ENCODE assay signal across 19 cellular contexts in the genomic region with DNA sequence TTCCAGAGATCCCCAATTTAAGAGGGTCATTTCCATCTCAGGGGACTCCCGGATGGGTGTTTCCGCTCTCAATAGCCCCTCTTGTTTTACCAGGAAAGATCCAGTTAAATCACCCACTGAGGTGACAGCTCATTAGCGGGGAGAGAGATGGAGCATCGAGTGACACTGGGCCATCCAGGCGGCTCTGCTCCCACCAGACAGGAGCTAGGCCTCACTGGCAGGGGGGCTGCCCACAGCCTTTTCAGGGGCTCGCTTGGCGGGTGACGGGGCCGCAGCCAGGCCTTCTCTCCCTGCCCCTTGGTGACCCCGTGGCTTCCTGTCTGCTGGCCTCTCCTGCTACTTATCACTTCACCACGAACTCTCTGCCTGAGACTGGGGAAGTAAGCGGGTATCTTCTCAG. TPM values are rescaled to one million over a fixed set of nuclear protein-coding genes. Genes with fewer than 3 reads are reported as not detected.
A peak's percentile ranks its signal among the peaks of the same experiment; 100 is the strongest.
DNase-seq lines count a peak whose midpoint lies in the region; ATAC-seq and TF ChIP-seq lines count a peak whose summit lies in the region.
"Had no signal": no experiment of that assay in that cellular context is flagged by ENCODE, and none has a peak within 500 bp of the region (broad histone marks: within the 10 kb centered on the region; RNA-seq: fewer than 3 reads in every experiment).

No MANE protein-coding gene starts in this region.

- WGBS in heart left ventricle, 4 donors, result 85 to 88% (median 86%) methylated on average over 10 to 12 of the region's 12 CpGs
- WGBS in endodermal cell (ENCODE audit: insufficient coverage in 1 of 2, insufficient read length in 1 of 2), 2 experiments, result 77 to 86% methylated on average over 8 to 12 of the region's 12 CpGs

- TF ChIP-seq CTCF in heart left ventricle (IDR thresholded peaks at IDR 0.05), result no peak
- no peak for TF ChIP-seq CTCF in endodermal cell (conservative IDR thresholded peaks at IDR 0.05)
- no peak for TF ChIP-seq CTCF in neural crest cell (conservative IDR thresholded peaks at IDR 0.05)

- H3K36me3 ChIP-seq in heart left ventricle, result peaks cover 0 to 58% (median 49%) of the 10 kb centered on the region in 9 donors
- H3K36me3 ChIP-seq in endodermal cell (ENCODE audit: control insufficient read depth, insufficient read depth, low read length), result no peaks in the 10 kb centered on the region

- H3K9me3 ChIP-seq in heart left ventricle (no peaks in the 10 kb centered on the region), endodermal cell (ENCODE audit: control insufficient read depth, low read length) (no peaks in the 10 kb centered on the region)

- H3K27me3 ChIP-seq in heart left ventricle, result no peaks in the 10 kb centered on the region
- H3K27me3 ChIP-seq in endodermal cell (ENCODE audit: control insufficient read depth, insufficient read depth, low read length, poor library complexity, severe bottlenecking), result no peaks in the 10 kb centered on the region

- DNase-seq in Right ventricle myocardium superior (peak; percentile 23), heart left ventricle (no peak), endodermal cell (no peak), neural crest cell (ENCODE audit: low read depth, low spot score) (no peak), iPS-NIHi7 (ENCODE audit: extremely low spot score) (no peak)
- no peak for DNase-seq in activated CD4-positive, alpha-beta T cell treated with anti-CD3 and anti-CD28 coated beads for 4 hours
- DNase-seq in activated T-cell treated with anti-CD3 and anti-CD28 coated beads, Interleukin-2, amount 50 U/mL, for 24 hours, result no peak
- DNase-seq: Calu3; CD4-positive, alpha-beta memory T cell; DMS53; HCEC 1CT; KBM-7; NCI-H1436; NCI-H2029; NCI-H2171 treated with DMSO at 0.1 percent for 48 hours; NCI-H446 treated with DMSO at 0.1 percent for 48 hours had no signal

- no peaks in the 10 kb centered on the region for H3K9me3 Mint-ChIP-seq in endodermal cell
- no peaks in the 10 kb centered on the region for H3K9me3 Mint-ChIP-seq in neural crest cell
- no peaks in the 10 kb centered on the region for H3K9me3 Mint-ChIP-seq in activated T-cell treated with anti-CD3 and anti-CD28 coated beads, Interleukin-2, amount 50 U/mL, for 24 hours

- TF ChIP-seq POLR2A in heart left ventricle (IDR thresholded peaks at IDR 0.05), result no peak

- no peak overlapping the region for H3K4me3 Mint-ChIP-seq in endodermal cell
- no peak overlapping the region for H3K4me3 Mint-ChIP-seq in neural crest cell
- no peak overlapping the region for H3K4me3 Mint-ChIP-seq in activated T-cell treated with anti-CD3 and anti-CD28 coated beads, Interleukin-2, amount 50 U/mL, for 24 hours
- H3K4me3 Mint-ChIP-seq: B cell; CD4-positive, alpha-beta memory T cell had no signal

- intact Hi-C loops in Right ventricle myocardium superior (cut with DNase I), result loop anchor here (5.0 kb wide), 2 partner anchors 191 to 226 kb away; no protein-coding TSS in a partner anchor
- intact Hi-C loops in heart left ventricle (cut with DNase I), result loop anchor here in 8 of 10 donors (2.0 to 10.0 kb wide), 6 partner anchors 189 to 309 kb away; no protein-coding TSS in a partner anchor

- H3K27ac Mint-ChIP-seq in endodermal cell, result peak overlapping the region; percentile 74
- H3K27ac Mint-ChIP-seq in neural crest cell (ENCODE audit: unreplicated experiment), result peak overlapping the region; percentile 35
- no peak overlapping the region for H3K27ac Mint-ChIP-seq in activated T-cell treated with anti-CD3 and anti-CD28 coated beads, Interleukin-2, amount 50 U/mL, for 24 hours
- H3K27ac Mint-ChIP-seq: B cell had no signal

- H3K27ac ChIP-seq in heart left ventricle, result no peak overlapping the region
- no peak overlapping the region for H3K27ac ChIP-seq in endodermal cell (ENCODE audit: low read depth, low read length)
- H3K27ac ChIP-seq: 22Rv1 had no signal

- H3K4me1 ChIP-seq in heart left ventricle (peaks cover 0 to 34% (median 6%) of the 10 kb centered on the region in 12 donors), endodermal cell (ENCODE audit: control insufficient read depth, insufficient read depth, low read length) (no peaks in the 10 kb centered on the region)

- H3K4me1 Mint-ChIP-seq in endodermal cell, result no peaks in the 10 kb centered on the region
- peaks cover 16% of the 10 kb centered on the region for H3K4me1 Mint-ChIP-seq in neural crest cell
- H3K4me1 Mint-ChIP-seq in activated T-cell treated with anti-CD3 and anti-CD28 coated beads, Interleukin-2, amount 50 U/mL, for 24 hours (ENCODE audit: low read depth), result peaks cover 6% of the 10 kb centered on the region

- H3K9ac ChIP-seq in endodermal cell (ENCODE audit: extremely low read depth, low read length, poor library complexity, severe bottlenecking), result no peak overlapping the region

- H3K4me3 ChIP-seq in heart left ventricle (no peak overlapping the region), endodermal cell (ENCODE audit: low read length) (no peak overlapping the region)

- H3K36me3 Mint-ChIP-seq in endodermal cell (ENCODE audit: low read depth) (peaks cover 11% of the 10 kb centered on the region), neural crest cell (ENCODE audit: low read depth) (no peaks in the 10 kb centered on the region)
- peaks cover 19% of the 10 kb centered on the region for H3K36me3 Mint-ChIP-seq in activated T-cell treated with anti-CD3 and anti-CD28 coated beads, Interleukin-2, amount 50 U/mL, for 24 hours (ENCODE audit: low read depth)

- H3K27me3 Mint-ChIP-seq in endodermal cell (ENCODE audit: insufficient read depth) (no peaks in the 10 kb centered on the region), neural crest cell (ENCODE audit: low read depth) (no peaks in the 10 kb centered on the region)
- no peaks in the 10 kb centered on the region for H3K27me3 Mint-ChIP-seq in activated T-cell treated with anti-CD3 and anti-CD28 coated beads, Interleukin-2, amount 50 U/mL, for 24 hours
- H3K27me3 Mint-ChIP-seq: B cell; CD4-positive, alpha-beta memory T cell had no signal

- ATAC-seq in Right ventricle myocardium superior (ENCODE audit: poor library complexity) (no peak), heart left ventricle (no peak), HG03520 (IDR thresholded peaks at IDR 0.05; ENCODE audit: unreplicated experiment) (no peak)

RNA-seq across cellular contexts. Expression of gene SPSB1, which starts 26.7 kb away (rescaled TPM):
- total RNA-seq in Right ventricle myocardium superior (13.0 TPM), heart left ventricle (10 to 100 TPM in 3 of 9 donors, 1 to 10 TPM in 6; 7.7 to 27.2 (median 9.2) TPM), endodermal cell (10 to 100 TPM; 20.4 to 26.9 TPM), neural crest cell (1.3 and 1.8 TPM in 2 replicates)
- 10 to 100 TPM in 1 of 2 donors, 1 to 10 TPM in 1; 7.0 to 10.9 TPM for polyA plus RNA-seq in heart left ventricle
- 10.5 TPM for polyA plus RNA-seq in endodermal cell (2013, experiment 1 of 2)
- polyA plus RNA-seq in endodermal cell (2013, experiment 2 of 2), result 10.7 TPM

RNA-seq across cellular contexts. Expression of gene H6PD, which starts 31.4 kb away (rescaled TPM):
- 20.9 TPM for total RNA-seq in Right ventricle myocardium superior
- 10 to 100 TPM; 16.0 to 54.5 (median 27.9) TPM for total RNA-seq in heart left ventricle
- polyA plus RNA-seq in heart left ventricle, result 10 to 100 TPM; 11.0 to 15.7 TPM
- total RNA-seq in endodermal cell, result 10 to 100 TPM; 21.5 to 34.4 TPM
- polyA plus RNA-seq in endodermal cell (2013, experiment 1 of 2), result 14.8 TPM
- polyA plus RNA-seq in endodermal cell (2013, experiment 2 of 2), result 14.2 TPM
- 23.4 and 23.9 TPM in 2 replicates for total RNA-seq in neural crest cell
